In genomic region chr7:85851571-85852193, GRCh38 we compare ENCODE assay signal across 8 cellular contexts.
DNase-seq lines count a peak whose midpoint lies in the region; ATAC-seq, FAIRE-seq and TF ChIP-seq lines count a peak whose summit lies in the region.

No MANE protein-coding gene starts in this region.

- no peaks in the 10 kb centered on the region for H3K36me3 ChIP-seq in HepG2 (replicated peaks in 1 of 2; ENCODE audit: control insufficient read depth in 1 of 2, insufficient read depth in 2 of 2, low read length in 2 of 2)

- 22% methylated on average over 6 of the region's 6 CpGs for WGBS in HepG2 (ENCODE audit: low lambda C conversion rate)

- H2AFZ ChIP-seq in HepG2 (ENCODE audit: low read length) = no peak overlapping the region

- no peak overlapping the region for H3K4me2 ChIP-seq in HepG2 (ENCODE audit: low read depth, low read length)

- TF ChIP-seq EP300 in HepG2 (IDR thresholded peaks at IDR 0.05; ENCODE audit: low read depth in 2 of 2, low read length in 2 of 2) = no peak
- no peak for TF ChIP-seq EP300 in HepG2 (CRISPR knock-in tag; IDR thresholded peaks at IDR 0.05; ENCODE audit: borderline replicate concordance)

- no peaks in the 10 kb centered on the region for H3K27me3 ChIP-seq in HepG2 (ENCODE audit: control insufficient read depth in 1 of 2, insufficient read depth in 2 of 2, low read length in 2 of 2)

- H3K4me3 ChIP-seq in HepG2 (replicated peaks in 1 of 3; ENCODE audit: insufficient read depth in 1 of 3, low read depth in 2 of 3, low read length in 3 of 3) = no peak overlapping the region

- intact Hi-C loops in HepG2 (cut with micrococcal nuclease; ENCODE audit: unreplicated experiment) = loop anchor here (1.0 to 2.0 kb wide), 3 partner anchors 101 to 821 kb away; no protein-coding TSS in a partner anchor

- DNase-seq in D341Med (ENCODE audit: low spot score) (peak; percentile 24), M059J (ENCODE audit: low read depth) (peak; percentile 12), astrocyte of the hippocampus (ENCODE audit: low read depth, low spot score) (peak; percentile 60), HepG2 (ENCODE audit: low spot score) (peak; percentile 16), GM19240 (ENCODE audit: insufficient read length, low spot score) (no peak), GM12892 (ENCODE audit: insufficient read length) (no peak), iPS-NIHi7 (ENCODE audit: extremely low spot score) (no peak)

- BruUV-seq in HepG2 (replicated peaks; lab: Mats Ljungman, UMichigan) = no TSS peak

- TF ChIP-seq POLR2A in HepG2 (IDR thresholded peaks at IDR 0.05; ENCODE audit: insufficient read depth in 1 of 2, low read depth in 2 of 2, low read length in 2 of 2) (no peak), GM12892 (IDR thresholded peaks at IDR 0.05; ENCODE audit: low read depth, low read length) (no peak)

- no peak overlapping the region for H3K9ac ChIP-seq in HepG2 (ENCODE audit: insufficient read depth, low read depth, low read length)

- ATAC-seq in HepG2 (no peak), HG03196 (IDR thresholded peaks at IDR 0.05; ENCODE audit: unreplicated experiment) (no peak)

- no peaks in the 10 kb centered on the region for H3K9me3 ChIP-seq in HepG2 (ENCODE audit: low read length)

- no peak overlapping the region for H3K27ac ChIP-seq in HepG2 (ENCODE audit: extremely low read length, insufficient read depth, low read length)

- H3K79me2 ChIP-seq in HepG2 (ENCODE audit: insufficient read depth, low read length) = no peaks in the 10 kb centered on the region

- in situ Hi-C loops in HepG2 (cut with HindIII; ENCODE audit: extremely low pct_ligation_motif_present, low pct_unique_long_range_greater_than_20kb) = loop anchor here (10.0 kb wide), 1 partner anchor 817 kb away; no protein-coding TSS in a partner anchor

- FAIRE-seq in HepG2 (lab: Jason Lieb, UNC) = peak; percentile 50
- FAIRE-seq in GM12892 (lab: Jason Lieb, UNC) = no peak

- peak; percentile 41 for TF ChIP-seq CTCF in HepG2 (CRISPR knock-in tag; IDR thresholded peaks at IDR 0.05)

- CTCF ChIA-PET in HepG2 (lab: Yijun Ruan, JAX; ENCODE audit: low intra/inter-chr PET ratio, low total read pairs) = interaction anchor here (1.1 kb wide), 1 partner anchor 811 kb away, joined by 3 read pairs; no protein-coding TSS in a partner anchor

- H3K4me1 ChIP-seq in HepG2 (ENCODE audit: insufficient read depth, low read length) = no peaks in the 10 kb centered on the region

- TF ChIP-seq RAD21 in HepG2 (CRISPR knock-in tag; IDR thresholded peaks at IDR 0.05) = no peak

- POLR2A ChIA-PET in HepG2 (lab: Yijun Ruan, JAX) = no interaction called here

- no peaks in the 10 kb centered on the region for H4K20me1 ChIP-seq in HepG2 (ENCODE audit: insufficient read depth, low read length)

TF ChIP-seq in HepG2, 621 proteins besides CTCF, POLR2A, EP300 and RAD21:
- TF ChIP-seq STAG1 (CRISPR knock-in tag; IDR thresholded peaks at IDR 0.05) (peak; percentile 62), ZNF773 (CRISPR knock-in tag; IDR thresholded peaks at IDR 0.05; ENCODE audit: borderline replicate concordance) (no peak), ZNF10 (CRISPR knock-in tag; IDR thresholded peaks at IDR 0.05; ENCODE audit: borderline replicate concordance, low read depth) (no peak), NFKB2 (CRISPR knock-in tag; IDR thresholded peaks at IDR 0.05; ENCODE audit: borderline replicate concordance) (no peak), PATZ1 (CRISPR knock-in tag; IDR thresholded peaks at IDR 0.05) (no peak), SMC3 (IDR thresholded peaks at IDR 0.05; ENCODE audit: low read length) (peak; percentile 14; the same call in 1 of the 2 replicates), ZHX2 (IDR thresholded peaks at IDR 0.05; ENCODE audit: low read depth) (no peak), ZHX2 (CRISPR knock-in tag; IDR thresholded peaks at IDR 0.05; ENCODE audit: borderline replicate concordance) (no peak)
TF ChIP-seq in HepG2: peak in this region for 2.

Comparison
In these comparisons a context has a peak if more than half of its experiments do, and no peak if none do; other contexts are left out.
1. DNase-seq: peak in D341Med (single experiment), M059J (single experiment), astrocyte of the hippocampus (single experiment) and HepG2 (single experiment); none in GM19240 (single experiment), GM12892 (single experiment) and iPS-NIHi7 (single experiment).